Comparison of ENCODE assay signal across 17 cellular contexts in the genomic region with DNA sequence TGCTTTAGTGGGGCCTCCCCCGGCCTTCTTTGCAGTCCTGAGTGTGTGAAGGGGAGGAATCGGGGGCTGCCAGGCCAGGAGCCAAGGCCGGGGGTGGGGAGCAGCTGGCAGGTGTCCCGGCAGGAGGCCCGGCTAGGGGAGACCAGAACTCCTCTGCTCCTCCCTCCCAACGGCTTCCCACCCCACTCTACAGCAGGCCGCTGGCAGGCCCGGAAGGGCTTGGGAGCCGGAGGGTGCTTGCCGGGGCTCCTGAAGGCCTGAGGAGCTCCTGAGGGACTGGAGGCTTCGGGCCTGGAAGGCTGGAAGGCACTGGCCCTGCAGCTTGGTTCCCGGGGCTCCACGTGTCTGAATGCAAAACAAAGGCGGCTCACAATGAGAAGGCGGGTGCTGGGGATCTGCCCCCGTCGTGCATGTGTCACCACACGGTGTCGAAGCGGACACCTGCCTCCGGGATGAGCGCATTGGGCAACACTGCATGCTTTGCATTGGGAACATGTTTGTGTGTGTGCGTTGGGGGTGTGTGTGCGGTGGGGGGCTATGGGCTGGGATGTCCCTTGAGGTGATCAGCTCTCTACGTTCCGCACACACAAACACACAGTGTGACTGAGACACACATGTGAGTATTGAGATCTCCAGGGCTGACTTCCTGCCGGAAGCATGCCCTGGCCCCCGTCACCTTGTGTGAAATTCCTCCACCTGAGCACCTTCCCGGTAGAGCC. TPM values are rescaled to one million over a fixed set of nuclear protein-coding genes. Genes with fewer than 3 reads are reported as not detected.
DNase-seq lines count a peak whose midpoint lies in the region; TF ChIP-seq lines count a peak whose summit lies in the region.
"Had no signal": no experiment of that assay in that cellular context is flagged by ENCODE, and none has a peak within 500 bp of the region (broad histone marks: within the 10 kb centered on the region; RNA-seq: fewer than 3 reads in every experiment).

No MANE protein-coding gene starts in this region.

- H3K4me1 Mint-ChIP-seq in nephron progenitor cell = peaks cover 21% of the 10 kb centered on the region

- no peaks in the 10 kb centered on the region for H3K9me3 Mint-ChIP-seq in nephron progenitor cell
- H3K9me3 Mint-ChIP-seq: activated B cell treated with CpG ODN at 0.5 μM for 24 hours; activated naive CD4-positive, alpha-beta T cell treated with anti-CD3 and anti-CD28 coated beads, Interleukin-2, amount 50 U/mL, for 72 hours had no signal

- no peak overlapping the region for H3K4me3 ChIP-seq in skeletal muscle cell (ENCODE audit: low read depth, low read length)
- H3K4me3 ChIP-seq: lower lobe of right lung, thyroid gland had no signal

- DNase-seq in NCI-H82 (lab: John Stamatoyannopoulos, UW) (peak; percentile 77), NCI-H82 treated with DMSO at 0.1 percent for 48 hours (lab: John Stamatoyannopoulos, UW; ENCODE audit: unreplicated experiment) (no peak), NCI-H446 treated with DMSO at 0.1 percent for 48 hours (lab: John Stamatoyannopoulos, UW) (peak; percentile 6), dermis blood vessel endothelial cell (peak; percentile 30), skeletal muscle cell (ENCODE audit: low read depth) (peak; percentile 41), nephron progenitor cell (no peak), KBM-7 (no peak), NCI-H226 (no peak)
- DNase-seq: activated B cell treated with CpG ODN at 0.5 μM for 24 hours; activated CD8-positive, alpha-beta memory T cell treated with anti-CD3 and anti-CD28 coated beads, Interleukin-2, amount 50 U/mL, for 48 hours; Calu3; cerebellar nuclear complex; lower lobe of right lung; NK-92 treated with Interleukin-12 subunit alpha and Interleukin-12 subunit beta, amount 100 ng/mL, for 24 hours; occipital lobe; thyroid gland had no signal

- H3K27me3 Mint-ChIP-seq in nephron progenitor cell (ENCODE audit: low read depth, poor library complexity) = peaks cover 17% of the 10 kb centered on the region

- TF ChIP-seq CTCF in nephron progenitor cell (IDR thresholded peaks at IDR 0.05) = no peak

- in situ Hi-C loops in KBM-7 (cut with MboI; ENCODE audit: low pct_unique_long_range_greater_than_20kb, low sequenced_read_pairs) = no loop called here

- H3K36me3 Mint-ChIP-seq in nephron progenitor cell (ENCODE audit: low read depth) = no peaks in the 10 kb centered on the region
- H3K36me3 Mint-ChIP-seq: activated naive CD4-positive, alpha-beta T cell treated with anti-CD3 and anti-CD28 coated beads, Interleukin-2, amount 50 U/mL, for 72 hours had no signal

- H3K27ac Mint-ChIP-seq in nephron progenitor cell = no peak overlapping the region
- H3K27ac Mint-ChIP-seq: activated B cell treated with CpG ODN at 0.5 μM for 24 hours; activated naive CD4-positive, alpha-beta T cell treated with anti-CD3 and anti-CD28 coated beads, Interleukin-2, amount 50 U/mL, for 72 hours had no signal

- H3K4me3 Mint-ChIP-seq in nephron progenitor cell = no peak overlapping the region
- H3K4me3 Mint-ChIP-seq: activated B cell treated with CpG ODN at 0.5 μM for 24 hours had no signal

RNA-seq across cellular contexts. Expression of a gene that starts 30.9 kb away (rescaled TPM):
- total RNA-seq in dermis blood vessel endothelial cell = 20.3 and 24.2 TPM in 2 replicates

RNA-seq across cellular contexts. Expression of a gene that starts 52.0 kb away (rescaled TPM):
- 14.0 and 24.6 TPM in 2 replicates for total RNA-seq in dermis blood vessel endothelial cell

Comparison
In these comparisons a context has a peak if more than half of its experiments do, and no peak if none do; other contexts are left out.
1. DNase-seq: peak in NCI-H82 (single experiment), NCI-H446 treated with DMSO at 0.1 percent for 48 hours (single experiment), dermis blood vessel endothelial cell (single experiment) and skeletal muscle cell (single experiment); none in NCI-H82 treated with DMSO at 0.1 percent for 48 hours (single experiment), nephron progenitor cell (single experiment), KBM-7 (single experiment) and NCI-H226 (single experiment).